Comparison of ENCODE assay signal across 1 cellular context in genomic region chr6:116568851-116569755, GRCh38.
TF ChIP-seq lines count a peak whose summit lies in the region.

No MANE protein-coding gene starts in this region.

TF ChIP-seq in K562, 482 proteins besides CTCF, POLR2A, EP300 and RAD21:
- TF ChIP-seq MEIS2 (IDR thresholded peaks at IDR 0.05; ENCODE audit: partially characterized antibody) (peak; percentile 65), PML (IDR thresholded peaks at IDR 0.05; ENCODE audit: low read length) (no peak), ZEB2 (IDR thresholded peaks at IDR 0.05) (peak; percentile 74), USF2 (CRISPR knock-in tag; IDR thresholded peaks at IDR 0.05) (peak; percentile 24; the same call in 1 of the 2 replicates), GATAD2B (IDR thresholded peaks at IDR 0.05; ENCODE audit: borderline replicate concordance) (no peak), JUND (IDR thresholded peaks at IDR 0.05; ENCODE audit: borderline replicate concordance, low read depth, low read length) (peak; percentile 50; the same call in 1 of the 2 replicates), JUND (tag; IDR thresholded peaks at IDR 0.05; ENCODE audit: borderline replicate concordance, low read depth, low read length) (peak; percentile 55; the same call in 2 of the 3 replicates), CBFA2T3 (IDR thresholded peaks at IDR 0.05) (peak; percentile 10; the same call in 1 of the 2 replicates), DPF2 (IDR thresholded peaks at IDR 0.05) (0 out of 2 replicates have a peak, but pooled peaks have one; percentile 35), TCF3 (CRISPR knock-in tag; IDR thresholded peaks at IDR 0.05) (0 out of 2 replicates have a peak, but pooled peaks have one; percentile 21), MNT (conservative IDR thresholded peaks at IDR 0.05) (peak in 1 of 2 experiments; percentile 43; a peak in 2 of 4 replicates), FOXP4 (CRISPR knock-in tag; IDR thresholded peaks at IDR 0.05; ENCODE audit: borderline replicate concordance) (no peak), SMARCE1 (IDR thresholded peaks at IDR 0.05) (0 out of 2 replicates have a peak, but pooled peaks have one; percentile 25), ARID1B (IDR thresholded peaks at IDR 0.05) (peak; percentile 29; the same call in 1 of the 2 replicates), CTBP1 (IDR thresholded peaks at IDR 0.05; ENCODE audit: borderline replicate concordance) (peak; percentile 64; the same call in 1 of the 2 replicates), SMARCA4 (IDR thresholded peaks at IDR 0.05) (peak; percentile 51; the same call in 1 of the 2 replicates), FOSL1 (tag; conservative IDR thresholded peaks at IDR 0.05) (peak; percentile 40; the same call in 1 of the 2 replicates), HDAC1 (IDR thresholded peaks at IDR 0.05) (0 out of 4 replicates have a peak, but pooled peaks of 1 of the 2 experiments have one; percentile 40), NFIC (IDR thresholded peaks at IDR 0.05) (no peak), RCOR1 (IDR thresholded peaks at IDR 0.05; ENCODE audit: borderline replicate concordance in 1 of 2, low read depth in 2 of 2, low read length in 2 of 2) (0 out of 4 replicates have a peak, but pooled peaks of 1 of the 2 experiments have one; percentile 19), ETV5 (CRISPR knock-in tag; IDR thresholded peaks at IDR 0.05; ENCODE audit: low read depth) (no peak), SPI1 (IDR thresholded peaks at IDR 0.05; ENCODE audit: borderline replicate concordance, low read depth, low read length) (peak; percentile 52; the same call in 1 of the 2 replicates), SOX6 (IDR thresholded peaks at IDR 0.05) (0 out of 2 replicates have a peak, but pooled peaks have one; percentile 50)
- TF ChIP-seq, protein P1, sequence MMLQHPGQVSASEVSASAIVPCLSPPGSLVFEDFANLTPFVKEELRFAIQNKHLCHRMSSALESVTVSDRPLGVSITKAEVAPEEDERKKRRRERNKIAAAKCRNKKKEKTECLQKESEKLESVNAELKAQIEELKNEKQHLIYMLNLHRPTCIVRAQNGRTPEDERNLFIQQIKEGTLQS (IDR thresholded peaks at IDR 0.05) = peak; percentile 39; the same call in 1 of the 2 replicates
- TF ChIP-seq, protein P1 (CRISPR knock-in tag; conservative IDR thresholded peaks at IDR 0.05) = no peak
- TF ChIP-seq, protein P2, sequence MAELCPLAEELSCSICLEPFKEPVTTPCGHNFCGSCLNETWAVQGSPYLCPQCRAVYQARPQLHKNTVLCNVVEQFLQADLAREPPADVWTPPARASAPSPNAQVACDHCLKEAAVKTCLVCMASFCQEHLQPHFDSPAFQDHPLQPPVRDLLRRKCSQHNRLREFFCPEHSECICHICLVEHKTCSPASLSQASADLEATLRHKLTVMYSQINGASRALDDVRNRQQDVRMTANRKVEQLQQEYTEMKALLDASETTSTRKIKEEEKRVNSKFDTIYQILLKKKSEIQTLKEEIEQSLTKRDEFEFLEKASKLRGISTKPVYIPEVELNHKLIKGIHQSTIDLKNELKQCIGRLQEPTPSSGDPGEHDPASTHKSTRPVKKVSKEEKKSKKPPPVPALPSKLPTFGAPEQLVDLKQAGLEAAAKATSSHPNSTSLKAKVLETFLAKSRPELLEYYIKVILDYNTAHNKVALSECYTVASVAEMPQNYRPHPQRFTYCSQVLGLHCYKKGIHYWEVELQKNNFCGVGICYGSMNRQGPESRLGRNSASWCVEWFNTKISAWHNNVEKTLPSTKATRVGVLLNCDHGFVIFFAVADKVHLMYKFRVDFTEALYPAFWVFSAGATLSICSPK (IDR thresholded peaks at IDR 0.05; ENCODE audit: borderline replicate concordance) = no peak
